Comparison of ENCODE assay signal across 8 cellular contexts in the genomic region with DNA sequence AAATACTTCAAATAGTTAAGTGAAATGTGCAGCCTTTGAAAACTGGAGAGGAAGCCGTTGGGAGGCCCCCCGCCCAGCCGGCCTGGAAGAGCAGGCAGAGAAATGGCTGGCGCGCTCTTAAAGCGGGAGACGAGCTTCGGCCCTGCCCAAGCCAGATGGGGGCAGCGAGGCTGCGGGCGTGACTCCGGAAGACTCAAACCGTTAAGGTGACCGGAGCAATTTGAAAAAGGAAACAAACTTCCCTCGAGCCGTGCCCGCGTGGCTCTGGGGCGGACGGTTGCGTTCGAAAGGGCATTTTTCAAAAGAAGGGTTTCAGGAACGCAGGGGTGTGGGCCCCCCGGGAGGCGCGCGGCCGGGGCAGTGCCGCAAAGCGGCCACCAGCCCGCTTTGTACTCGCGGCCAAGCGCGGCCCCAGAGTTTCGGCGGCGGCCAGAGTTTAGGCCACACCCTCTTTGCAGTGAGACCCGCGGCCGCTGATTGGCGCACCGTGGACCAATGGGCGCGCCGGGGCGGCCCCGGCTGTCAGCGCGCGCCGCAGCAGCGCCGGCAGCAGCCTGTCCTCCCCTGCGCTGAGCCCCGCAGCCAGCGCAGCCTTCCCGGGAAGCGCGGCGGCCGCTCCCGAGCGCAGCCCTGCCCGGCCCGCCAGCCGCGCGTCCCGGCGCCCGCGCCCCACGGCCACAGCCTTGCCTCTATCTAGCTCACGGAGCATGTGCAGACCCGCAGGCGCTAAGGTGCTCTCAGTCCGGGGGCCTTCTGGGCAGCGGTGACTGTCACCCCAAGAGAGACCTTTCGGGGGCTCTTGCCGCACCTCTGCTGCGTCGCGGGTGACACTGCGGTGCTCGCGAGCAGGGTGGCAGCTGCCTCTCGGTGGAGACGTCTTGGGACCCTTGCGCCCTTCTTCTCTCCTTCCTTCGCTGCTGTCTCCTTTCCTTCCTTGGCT. TPM values are rescaled to one million over a fixed set of nuclear protein-coding genes. Genes with fewer than 3 reads are reported as not detected.
DNase-seq lines count a peak whose midpoint lies in the region; ATAC-seq lines count a peak whose summit lies in the region.

A gene with protein sequence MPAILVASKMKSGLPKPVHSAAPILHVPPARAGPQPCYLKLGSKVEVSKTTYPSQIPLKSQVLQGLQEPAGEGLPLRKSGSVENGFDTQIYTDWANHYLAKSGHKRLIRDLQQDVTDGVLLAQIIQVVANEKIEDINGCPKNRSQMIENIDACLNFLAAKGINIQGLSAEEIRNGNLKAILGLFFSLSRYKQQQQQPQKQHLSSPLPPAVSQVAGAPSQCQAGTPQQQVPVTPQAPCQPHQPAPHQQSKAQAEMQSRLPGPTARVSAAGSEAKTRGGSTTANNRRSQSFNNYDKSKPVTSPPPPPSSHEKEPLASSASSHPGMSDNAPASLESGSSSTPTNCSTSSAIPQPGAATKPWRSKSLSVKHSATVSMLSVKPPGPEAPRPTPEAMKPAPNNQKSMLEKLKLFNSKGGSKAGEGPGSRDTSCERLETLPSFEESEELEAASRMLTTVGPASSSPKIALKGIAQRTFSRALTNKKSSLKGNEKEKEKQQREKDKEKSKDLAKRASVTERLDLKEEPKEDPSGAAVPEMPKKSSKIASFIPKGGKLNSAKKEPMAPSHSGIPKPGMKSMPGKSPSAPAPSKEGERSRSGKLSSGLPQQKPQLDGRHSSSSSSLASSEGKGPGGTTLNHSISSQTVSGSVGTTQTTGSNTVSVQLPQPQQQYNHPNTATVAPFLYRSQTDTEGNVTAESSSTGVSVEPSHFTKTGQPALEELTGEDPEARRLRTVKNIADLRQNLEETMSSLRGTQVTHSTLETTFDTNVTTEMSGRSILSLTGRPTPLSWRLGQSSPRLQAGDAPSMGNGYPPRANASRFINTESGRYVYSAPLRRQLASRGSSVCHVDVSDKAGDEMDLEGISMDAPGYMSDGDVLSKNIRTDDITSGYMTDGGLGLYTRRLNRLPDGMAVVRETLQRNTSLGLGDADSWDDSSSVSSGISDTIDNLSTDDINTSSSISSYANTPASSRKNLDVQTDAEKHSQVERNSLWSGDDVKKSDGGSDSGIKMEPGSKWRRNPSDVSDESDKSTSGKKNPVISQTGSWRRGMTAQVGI (N-terminal part only) (plus strand): TSS at position 557 of the 940 bp plus-strand sequence. CDS start 859 bp downstream, outside the sequence.

- DNase-seq in A172 (ENCODE audit: low spot score) = peak; percentile 85
- DNase-seq in NCI-H2171 (lab: John Stamatoyannopoulos, UW) = peak; percentile 71
- DNase-seq in activated CD4-positive, CD25-positive, alpha-beta regulatory T cell treated with anti-CD3 and anti-CD28 coated beads, Interleukin-2, amount 50 U/mL, for 16 hours (ENCODE audit: low read depth, low spot score) = peak; percentile 39
- peak; percentile 88 for DNase-seq in cerebellar cortex (ENCODE audit: low spot score)
- peak; percentile 94 for DNase-seq in islet precursor cell
- peak; percentile 35 to 59 for DNase-seq in stimulated activated CD4-positive, alpha-beta T cell treated with anti-CD3 and anti-CD28 coated beads, Interleukin-12 subunit alpha, Interleukin-12 subunit beta, amount 100 ng/mL, for 24 hours (ENCODE audit: low read depth in 2 of 2)

- ATAC-seq in GM18868 (IDR thresholded peaks at IDR 0.05; ENCODE audit: unreplicated experiment) (peak; percentile 100), HG03097 (IDR thresholded peaks at IDR 0.05; ENCODE audit: low FRiP score, unreplicated experiment) (peak; percentile 97)

RNA-seq across cellular contexts. Expression of the gene that starts here (rescaled TPM):
- 2.6 and 8.8 TPM in 2 replicates for total RNA-seq in A172 (2014; rRNA removed; shearing (Covaris generic))

Comparison
In these comparisons a context has a peak if more than half of its experiments do, and no peak if none do; other contexts are left out.
1. Peak in every context shown above with its lines: DNase-seq and ATAC-seq.
2. DNase-seq: peak in every context shown above with its lines; median percentile 94 in islet precursor cell; 88 in cerebellar cortex; 85 in A172; 71 in NCI-H2171; 47 in stimulated activated CD4-positive, alpha-beta T cell treated with anti-CD3 and anti-CD28 coated beads, Interleukin-12 subunit alpha, Interleukin-12 subunit beta, amount 100 ng/mL, for 24 hours; 39 in activated CD4-positive, CD25-positive, alpha-beta regulatory T cell treated with anti-CD3 and anti-CD28 coated beads, Interleukin-2, amount 50 U/mL, for 16 hours.